22 cellular contexts compared by ENCODE assay signal in the genomic region with DNA sequence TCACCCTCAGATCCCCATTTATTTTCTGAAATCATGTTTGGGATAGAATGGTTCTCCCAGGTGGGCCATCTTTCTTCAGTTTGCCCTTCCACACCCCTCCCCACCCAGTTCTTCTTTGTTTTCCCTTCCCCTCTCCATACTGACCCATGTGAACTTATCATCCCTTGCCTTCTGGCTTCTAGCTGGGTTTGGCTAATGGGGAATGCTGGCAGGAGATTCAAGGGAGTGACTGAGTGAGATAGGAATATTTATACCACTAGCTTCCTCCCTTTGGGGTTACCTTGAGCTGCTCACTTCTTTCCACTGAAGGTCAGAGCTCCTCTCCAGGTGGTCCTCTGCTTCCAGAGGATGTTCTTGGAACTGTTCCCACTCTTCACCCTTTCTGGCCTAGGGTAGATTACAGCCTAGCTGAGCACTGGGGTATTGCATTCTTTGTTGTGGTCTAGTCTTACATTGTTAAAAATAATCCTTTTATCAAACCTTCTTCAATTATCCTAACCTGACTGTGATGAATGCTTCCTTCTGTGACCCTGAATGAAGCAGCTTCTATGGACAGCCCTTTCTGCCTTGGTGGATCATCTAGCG.
"Had no signal": no experiment of that assay in that cellular context is flagged by ENCODE, and none has a peak within 500 bp of the region (broad histone marks: within the 10 kb centered on the region; RNA-seq: fewer than 3 reads in every experiment).

No MANE protein-coding gene starts in this region.

- H3K36me3 ChIP-seq: left lung, sigmoid colon, thoracic aorta, upper lobe of left lung had no signal

- DNase-seq: activated CD4-positive, alpha-beta memory T cell treated with anti-CD3 and anti-CD28 coated beads for 36 hours; activated CD4-positive, alpha-beta T cell treated with anti-CD3 and anti-CD28 coated beads for 48 hours; activated CD4-positive, CD25-positive, alpha-beta regulatory T cell; activated naive CD4-positive, alpha-beta T cell treated with Interleukin-2 at 50 U/mL for 16 hours; activated naive CD8-positive, alpha-beta T cell treated with anti-CD3 and anti-CD28 coated beads, Interleukin-2, amount 10 ng/mL, durations not matched to agents 7 days and 5 days; activated T-cell treated with anti-CD3 and anti-CD28 coated beads, Interleukin-2, amount 50 U/mL, for 48 hours; amniotic stem cell; foreskin fibroblast; kidney; left lung; naive thymus-derived CD4-positive, alpha-beta T cell; sigmoid colon; stimulated activated CD4-positive, alpha-beta T cell treated with anti-CD3 and anti-CD28 coated beads, Interleukin-2, amount 100 ng/mL, for 48 hours; stimulated activated CD8-positive, alpha-beta memory T cell treated with anti-CD3 and anti-CD28 coated beads, Interleukin-4, amount 100 ng/mL, for 48 hours; stimulated activated naive CD4-positive, alpha-beta T cell treated with Interleukin-2 at 50 U/mL for 16 hours; T-helper 9 cell; upper lobe of left lung had no signal

- H3K9me3 ChIP-seq: left lung, sigmoid colon, thoracic aorta, upper lobe of left lung had no signal

- H3K27me3 ChIP-seq: left lung, sigmoid colon, upper lobe of left lung had no signal

- H3K4me2 ChIP-seq: smooth muscle cell had no signal

- H3K4me3 ChIP-seq: coronary artery, left lung, lung, sigmoid colon, smooth muscle cell, thoracic aorta, upper lobe of left lung had no signal

- ATAC-seq: left lung; naive thymus-derived CD4-positive, alpha-beta T cell had no signal

- H3K27ac ChIP-seq: coronary artery, epithelial cell of prostate, left lung, sigmoid colon, thoracic aorta, upper lobe of left lung had no signal

- H3K4me1 ChIP-seq: left lung, sigmoid colon, upper lobe of left lung had no signal
